ENCODE assay signal across 23 cellular contexts in genomic region chr1:27318596-27318995, GRCh38. TPM values are rescaled to one million over a fixed set of nuclear protein-coding genes. Genes with fewer than 3 reads are reported as not detected.
A peak's percentile ranks its signal among the peaks of the same experiment; 100 is the strongest.
DNase-seq lines count a peak whose midpoint lies in the region; ATAC-seq, FAIRE-seq and TF ChIP-seq lines count a peak whose summit lies in the region.
"Had no signal": no experiment of that assay in that cellular context is flagged by ENCODE, and none has a peak within 500 bp of the region (broad histone marks: within the 10 kb centered on the region; RNA-seq: fewer than 3 reads in every experiment).

No MANE protein-coding gene starts in this region.

- TF ChIP-seq POLR2A in spleen (IDR thresholded peaks at IDR 0.05) = no peak

- peaks cover 10% of the 10 kb centered on the region for H3K4me1 Mint-ChIP-seq in activated CD4-positive, alpha-beta T cell treated with anti-CD3 and anti-CD28 coated beads for 36 hours

- no peak for FAIRE-seq in frontal cortex (lab: Jason Lieb, UNC)
- FAIRE-seq: bronchial epithelial cell, GM12892 had no signal

- TF ChIP-seq CTCF in SK-N-SH (IDR thresholded peaks at IDR 0.05) = no peak
- TF ChIP-seq CTCF in fibroblast of the aortic adventitia (IDR thresholded peaks at IDR 0.05; ENCODE audit: insufficient read depth, low read length) = no peak
- no peak for TF ChIP-seq CTCF in spleen (IDR thresholded peaks at IDR 0.05 in 8 of 11, conservative IDR thresholded peaks at IDR 0.05 in 3 of 11)

- H3K79me2 ChIP-seq in SK-N-SH (ENCODE audit: insufficient read depth) = peaks cover 15% of the 10 kb centered on the region
- H3K79me2 ChIP-seq: parathyroid adenoma had no signal

- H3K27ac ChIP-seq in SK-N-SH (ENCODE audit: low read depth in 2 of 2, low read length in 1 of 2) (peak overlapping the region; percentile 0 to 83; a peak in 3 of 4 replicates), spleen (no peak overlapping the region)
- H3K27ac ChIP-seq: 22Rv1, parathyroid adenoma had no signal

- H3K27me3 ChIP-seq in SK-N-SH (ENCODE audit: insufficient read depth) (no peaks in the 10 kb centered on the region), spleen (replicated peaks in 1 of 7) (peaks cover 0 to 8% (median 0%) of the 10 kb centered on the region in 7 donors)
- H3K27me3 ChIP-seq: MG63 had no signal

- H3K9me3 Mint-ChIP-seq in activated CD4-positive, alpha-beta T cell treated with anti-CD3 and anti-CD28 coated beads for 36 hours (ENCODE audit: low read depth) = no peaks in the 10 kb centered on the region
- H3K9me3 Mint-ChIP-seq: activated naive CD4-positive, alpha-beta T cell treated with anti-CD3 and anti-CD28 coated beads, Interleukin-2, amount 50 U/mL, for 72 hours; CD4-positive, CD25-positive, alpha-beta regulatory T cell; H9; T-helper 2 cell treated with Interferon-gamma antibody and Interleukin-4, amounts not matched to agents 5 μg/mL and 100 μg/mL, for 36 hours had no signal

- no peaks in the 10 kb centered on the region for H3K27me3 Mint-ChIP-seq in activated CD4-positive, alpha-beta T cell treated with anti-CD3 and anti-CD28 coated beads for 36 hours

- H3F3A ChIP-seq in SK-N-SH (replicated peaks; ENCODE audit: insufficient read depth) = peaks cover 4% of the 10 kb centered on the region

- POLR2A ChIA-PET in SK-N-SH (lab: Yijun Ruan, JAX) = interaction anchor here (0.7 kb wide), 1 partner anchor 19 kb away, joined by 3 read pairs; no protein-coding TSS in a partner anchor
- POLR2A ChIA-PET in activated CD4-positive, alpha-beta T cell treated with anti-CD3 and anti-CD28 coated beads for 36 hours (lab: Charles Lee) = interaction anchor here (0.7 kb wide), 1 partner anchor 238 kb away, joined by 4 read pairs; no protein-coding TSS in a partner anchor

- H3K36me3 Mint-ChIP-seq in activated CD4-positive, alpha-beta T cell treated with anti-CD3 and anti-CD28 coated beads for 36 hours (ENCODE audit: low read depth) = peaks cover 7% of the 10 kb centered on the region
- H3K36me3 Mint-ChIP-seq: immature natural killer cell had no signal

- H3K4me1 ChIP-seq in SK-N-SH (ENCODE audit: control insufficient read depth in 1 of 2, insufficient read depth in 2 of 2, low read depth in 1 of 2, low read length in 1 of 2) (peaks cover 6 to 24% of the 10 kb centered on the region in 2 experiments; a peak in 3 of 4 replicates), spleen (peaks cover 7 to 22% (median 20%) of the 10 kb centered on the region in 6 donors)
- H3K4me1 ChIP-seq: parathyroid adenoma had no signal

- H3K9me3 ChIP-seq in SK-N-SH = no peaks in the 10 kb centered on the region
- no peaks in the 10 kb centered on the region for H3K9me3 ChIP-seq in spleen
- H3K9me3 ChIP-seq: MG63 had no signal

- H3K36me3 ChIP-seq in SK-N-SH (replicated peaks in 1 of 2; ENCODE audit: control insufficient read depth in 1 of 2, insufficient read depth in 2 of 2, low read length in 1 of 2) (no peaks in the 10 kb centered on the region), spleen (peaks cover 0 to under 1% (median 0%) of the 10 kb centered on the region in 6 donors)

- no peak for ATAC-seq in activated CD4-positive, alpha-beta T cell treated with anti-CD3 and anti-CD28 coated beads for 36 hours
- ATAC-seq in GM21447 (IDR thresholded peaks at IDR 0.05; ENCODE audit: unreplicated experiment) = no peak
- ATAC-seq: activated naive CD4-positive, alpha-beta T cell treated with anti-CD3 and anti-CD28 coated beads, Interleukin-2, amount 50 U/mL, for 72 hours; Right ventricle myocardium inferior had no signal

- WGBS in SK-N-SH (ENCODE audit: low lambda C conversion rate) = 80% methylated on average over 1 of the region's 1 CpG
- WGBS in spleen, 5 donors = 67 to 75% (median 69%) methylated on average over 1 of the region's 1 CpG

- intact Hi-C loops in spleen (cut with DNase I; ENCODE audit: low total_unique reads) = no loop called here
- intact Hi-C loops in activated CD4-positive, alpha-beta T cell treated with anti-CD3 and anti-CD28 coated beads for 36 hours (cut with DNase I, micrococcal nuclease) = no loop called here

- H3K9me2 ChIP-seq in SK-N-SH = no peaks in the 10 kb centered on the region

- H3K4me3 ChIP-seq in SK-N-SH (ENCODE audit: low read depth in 2 of 2, low read length in 1 of 2) (no peak overlapping the region), fibroblast of the aortic adventitia (ENCODE audit: low read depth, low read length) (no peak overlapping the region), spleen (no peak overlapping the region)
- H3K4me3 ChIP-seq: MG63 had no signal

- H4K20me1 ChIP-seq in SK-N-SH (ENCODE audit: insufficient read depth) = no peaks in the 10 kb centered on the region

- H3K4me3 Mint-ChIP-seq in activated CD4-positive, alpha-beta T cell treated with anti-CD3 and anti-CD28 coated beads for 36 hours = no peak overlapping the region
- H3K4me3 Mint-ChIP-seq: CD4-positive, CD25-positive, alpha-beta regulatory T cell; H9; immature natural killer cell; T-helper 2 cell treated with Interferon-gamma antibody and Interleukin-4, amounts not matched to agents 5 μg/mL and 100 μg/mL, for 36 hours had no signal

- H3K9ac ChIP-seq in SK-N-SH = no peak overlapping the region
- H3K9ac ChIP-seq: parathyroid adenoma had no signal

- TF ChIP-seq EP300 in SK-N-SH (IDR thresholded peaks at IDR 0.05; ENCODE audit: borderline replicate concordance in 1 of 2, low read depth in 1 of 2, low read length in 1 of 2) = peak in 1 of 2 experiments; percentile 26; a peak in 1 of 4 replicates

- DNase-seq in NCI-H2227 (lab: John Stamatoyannopoulos, UW; ENCODE audit: unreplicated experiment) = peak; percentile 21
- DNase-seq in NCI-H2227 treated with DMSO at 0.1 percent for 48 hours (lab: John Stamatoyannopoulos, UW) = no peak
- peak; percentile 65 for DNase-seq in SK-N-SH
- DNase-seq in fibroblast of the aortic adventitia (ENCODE audit: low read depth) = peak; percentile 64
- DNase-seq in spleen = peak; percentile 0
- DNase-seq in activated CD4-positive, alpha-beta T cell treated with anti-CD3 and anti-CD28 coated beads for 36 hours = no peak
- DNase-seq in frontal cortex (ENCODE audit: low spot score in 2 of 2) = no peak
- DNase-seq: activated CD4-positive, alpha-beta T cell treated with anti-CD3 and anti-CD28 coated beads for 1 hour; CD4-positive, CD25-positive, alpha-beta regulatory T cell; H9; immature natural killer cell; MG63; stimulated activated CD4-positive, alpha-beta T cell treated with anti-CD3 and anti-CD28 coated beads, Interleukin-4, amount 100 ng/mL, for 4 hours had no signal

- H3K27ac Mint-ChIP-seq in activated CD4-positive, alpha-beta T cell treated with anti-CD3 and anti-CD28 coated beads for 36 hours = no peak overlapping the region
- H3K27ac Mint-ChIP-seq: H9; T-helper 2 cell treated with Interferon-gamma antibody and Interleukin-4, amounts not matched to agents 5 μg/mL and 100 μg/mL, for 36 hours had no signal

- TF ChIP-seq RAD21 in SK-N-SH (IDR thresholded peaks at IDR 0.05; ENCODE audit: low read length) = no peak

- CTCF ChIA-PET in SK-N-SH (lab: Yijun Ruan, JAX) = interaction anchor here (0.8 to 17.1 kb wide), 6 partner anchors 9 to 69 kb away, joined by 3 to 185 read pairs (median 6); no protein-coding TSS in a partner anchor
- CTCF ChIA-PET in activated CD4-positive, alpha-beta T cell treated with anti-CD3 and anti-CD28 coated beads for 36 hours (lab: Charles Lee) = interaction anchor here (0.6 to 1.2 kb wide), 5 partner anchors 18 to 748 kb away, joined by 3 to 4 read pairs (median 3); partner anchors contain the start of gene SYTL1

- no peak overlapping the region for H3K4me2 ChIP-seq in SK-N-SH

- no peak overlapping the region; the same call in 1 of the 2 replicates for H2AFZ ChIP-seq in SK-N-SH (ENCODE audit: low read depth)
- H2AFZ ChIP-seq: parathyroid adenoma had no signal

TF ChIP-seq in SK-N-SH, 30 proteins besides CTCF, POLR2A, EP300 and RAD21 (continues in another document):
- TF ChIP-seq CHD2 (IDR thresholded peaks at IDR 0.05; ENCODE audit: low read length, partially characterized antibody) (peak; percentile 78), TCF12 (IDR thresholded peaks at IDR 0.05) (peak; percentile 88), YY1 (IDR thresholded peaks at IDR 0.05; ENCODE audit: low read depth) (no peak), GABPA (IDR thresholded peaks at IDR 0.05; ENCODE audit: low read depth) (no peak), TEAD4 (IDR thresholded peaks at IDR 0.05; ENCODE audit: borderline replicate concordance, insufficient read depth) (no peak)

RNA-seq across cellular contexts. Expression of gene TMEM222, which starts 3.4 kb away (rescaled TPM):
- polyA plus RNA-seq in SK-N-SH (2012; rRNA removed) (51.7 and 52.0 TPM in 2 replicates), spleen (10 to 100 TPM; 31.4 to 38.9 (median 34.1) TPM)
- 23.5 and 37.2 TPM in 2 replicates for polyA plus RNA-seq in SK-N-SH (2012; cell fraction: cytosol; rRNA removed)
- 62.9 and 63.5 TPM in 2 replicates for polyA plus RNA-seq in SK-N-SH (2012; cell fraction: nucleus; rRNA removed)
- total RNA-seq in fibroblast of the aortic adventitia (ENCODE audit: low replicate concordance) (19.0 and 31.4 TPM in 2 replicates), spleen (10 to 100 TPM; 25.4 to 33.2 (median 31.6) TPM), frontal cortex (19.6 TPM)
- total RNA-seq in activated CD4-positive, alpha-beta T cell treated with anti-CD3 and anti-CD28 coated beads for 36 hours = 10 to 100 TPM; 27.5 to 31.2 TPM

RNA-seq across cellular contexts. Expression of gene SYTL1, which starts 23.2 kb away (rescaled TPM):
- polyA plus RNA-seq in SK-N-SH (2012; rRNA removed) (2.0 and 3.0 TPM in 2 replicates), spleen (100 to 1,000 TPM; 111 to 208 (median 159) TPM)
- polyA plus RNA-seq in SK-N-SH (2012; cell fraction: cytosol; rRNA removed) = 0.21 and 0.52 TPM in 2 replicates
- 12.6 and 15.6 TPM in 2 replicates for polyA plus RNA-seq in SK-N-SH (2012; cell fraction: nucleus; rRNA removed)
- total RNA-seq in fibroblast of the aortic adventitia (ENCODE audit: low replicate concordance) (0.09 TPM in 1 of 2 replicates, not detected in the other), spleen (10 to 100 TPM; 54.9 to 97.0 (median 63.2) TPM), frontal cortex (not detected)
- 10 to 100 TPM; 21.4 to 26.1 TPM for total RNA-seq in activated CD4-positive, alpha-beta T cell treated with anti-CD3 and anti-CD28 coated beads for 36 hours

RNA-seq across cellular contexts. Expression of gene MAP3K6, which starts 48.2 kb away (rescaled TPM):
- polyA plus RNA-seq in SK-N-SH (2012; rRNA removed) (14.5 and 17.3 TPM in 2 replicates), spleen (10 to 100 TPM; 20.3 to 31.7 (median 29.6) TPM)
- 3.9 and 6.9 TPM in 2 replicates for polyA plus RNA-seq in SK-N-SH (2012; cell fraction: cytosol; rRNA removed)
- polyA plus RNA-seq in SK-N-SH (2012; cell fraction: nucleus; rRNA removed) = 95.2 and 113 TPM in 2 replicates
- total RNA-seq in fibroblast of the aortic adventitia (ENCODE audit: low replicate concordance) (13.0 and 18.2 TPM in 2 replicates), spleen (10 to 100 TPM; 20.4 to 55.0 (median 38.0) TPM), frontal cortex (0.82 TPM)
- total RNA-seq in activated CD4-positive, alpha-beta T cell treated with anti-CD3 and anti-CD28 coated beads for 36 hours = 1 to 10 TPM; 6.5 to 8.8 TPM

RNA-seq across cellular contexts. Expression of gene FCN3, which starts 56.0 kb away (rescaled TPM):
- not detected in 2 replicates for polyA plus RNA-seq in SK-N-SH (2012; rRNA removed)
- polyA plus RNA-seq in SK-N-SH (2012; cell fraction: cytosol; rRNA removed) = not detected in 2 replicates
- not detected in 2 replicates for polyA plus RNA-seq in SK-N-SH (2012; cell fraction: nucleus; rRNA removed)
- not detected in 2 replicates for total RNA-seq in fibroblast of the aortic adventitia (ENCODE audit: low replicate concordance)
- 10 to 100 TPM in 3 of 7 donors, 1 to 10 TPM in 4; 4.4 to 21.7 (median 7.7) TPM for total RNA-seq in spleen
- polyA plus RNA-seq in spleen = 10 to 100 TPM in 2 of 3 donors, 1 to 10 TPM in 1; 3.7 to 14.4 (median 11.7) TPM
- not detected for total RNA-seq in activated CD4-positive, alpha-beta T cell treated with anti-CD3 and anti-CD28 coated beads for 36 hours
- total RNA-seq in frontal cortex = not detected
- total RNA-seq: activated naive CD4-positive, alpha-beta T cell treated with anti-CD3 and anti-CD28 coated beads, Interleukin-2, amount 50 U/mL, for 72 hours; CD4-positive, CD25-positive, alpha-beta regulatory T cell; glomerular endothelial cell; skeletal muscle tissue had no signal
- polyA plus RNA-seq: CD4-positive, CD25-positive, alpha-beta regulatory T cell; immature natural killer cell had no signal

Comparison
In these comparisons a context has a peak if more than half of its experiments do, and no peak if none do; other contexts are left out.
1. DNase-seq: peak in NCI-H2227 (single experiment), SK-N-SH (single experiment), fibroblast of the aortic adventitia (single experiment) and spleen (single experiment); none in NCI-H2227 treated with DMSO at 0.1 percent for 48 hours (single experiment), activated CD4-positive, alpha-beta T cell treated with anti-CD3 and anti-CD28 coated beads for 36 hours (single experiment) and frontal cortex (0 of 2).
2. H3K27ac ChIP-seq: peak in SK-N-SH (2 of 2); none in spleen (0 of 8).
3. RNA of gene SYTL1, which starts 23.2 kb away (total RNA-seq): 54.9 to 97.0 TPM in spleen and 21.4 to 26.1 TPM in activated CD4-positive, alpha-beta T cell treated with anti-CD3 and anti-CD28 coated beads for 36 hours; 0.09 TPM in fibroblast of the aortic adventitia and not detected in frontal cortex (single experiment); every median in the first group is over 10 times any median in the second.